ENCODE assay signal across 9 cellular contexts in genomic region chr1:50735443-50735842, GRCh38.
DNase-seq lines count a peak whose midpoint lies in the region; ATAC-seq, FAIRE-seq and TF ChIP-seq lines count a peak whose summit lies in the region.
"Had no signal": no experiment of that assay in that cellular context is flagged by ENCODE, and none has a peak within 500 bp of the region (broad histone marks: within the 10 kb centered on the region; RNA-seq: fewer than 3 reads in every experiment).

No MANE protein-coding gene starts in this region.

- CTCF ChIA-PET in MCF 10A (lab: Yijun Ruan, JAX), result interaction anchor here (0.7 to 3.7 kb wide), 22 partner anchors 10 to 661 kb away, joined by 3 to 24 read pairs (median 4); no protein-coding TSS in a partner anchor

- no peak overlapping the region for H3K4me3 Mint-ChIP-seq in MCF 10A (ENCODE audit: unreplicated experiment)
- no peak overlapping the region for H3K4me3 Mint-ChIP-seq in effector memory CD8-positive, alpha-beta T cell
- H3K4me3 Mint-ChIP-seq: memory B cell had no signal

- no TSS peak for BruUV-seq in MCF 10A (replicated peaks; lab: Mats Ljungman, UMichigan)

- peaks cover 6% of the 10 kb centered on the region for H3K4me1 Mint-ChIP-seq in MCF 10A (ENCODE audit: insufficient read depth, unreplicated experiment)
- H3K4me1 Mint-ChIP-seq in effector memory CD8-positive, alpha-beta T cell (ENCODE audit: low read depth in 2 of 2), result peaks cover 3 to 4% of the 10 kb centered on the region in 2 donors

- H3K9me3 Mint-ChIP-seq in MCF 10A (ENCODE audit: unreplicated experiment), result no peaks in the 10 kb centered on the region
- no peaks in the 10 kb centered on the region for H3K9me3 Mint-ChIP-seq in effector memory CD8-positive, alpha-beta T cell
- H3K9me3 Mint-ChIP-seq: memory B cell had no signal

- H3K27ac Mint-ChIP-seq in MCF 10A (ENCODE audit: low read depth, unreplicated experiment), result no peak overlapping the region
- no peak overlapping the region for H3K27ac Mint-ChIP-seq in effector memory CD8-positive, alpha-beta T cell
- H3K27ac Mint-ChIP-seq: memory B cell had no signal

- POLR2A ChIA-PET in MCF 10A (lab: Yijun Ruan, JAX), result no interaction called here

- no peak for FAIRE-seq in HTR-8/SVneo (lab: Jason Lieb, UNC)

- intact Hi-C loops in MCF 10A (cut with micrococcal nuclease), result loop anchor here (1.0 to 2.0 kb wide), 3 partner anchors 31 to 367 kb away; no protein-coding TSS in a partner anchor

- no peak for ATAC-seq in HG02763 (IDR thresholded peaks at IDR 0.05; ENCODE audit: unreplicated experiment)
- no peak for ATAC-seq in HG03039 (IDR thresholded peaks at IDR 0.05; ENCODE audit: unreplicated experiment)
- ATAC-seq in effector memory CD8-positive, alpha-beta T cell (replicated peaks), result no peak

- H3K27me3 Mint-ChIP-seq in MCF 10A (ENCODE audit: insufficient read depth, unreplicated experiment), result no peaks in the 10 kb centered on the region
- H3K27me3 Mint-ChIP-seq in effector memory CD8-positive, alpha-beta T cell, result no peaks in the 10 kb centered on the region
- H3K27me3 Mint-ChIP-seq: memory B cell had no signal

- TF ChIP-seq CTCF in MCF 10A (IDR thresholded peaks at IDR 0.05; ENCODE audit: unreplicated experiment), result peak; percentile 41

- peaks cover 31% of the 10 kb centered on the region for H3K36me3 Mint-ChIP-seq in MCF 10A (ENCODE audit: insufficient read depth, unreplicated experiment)
- H3K36me3 Mint-ChIP-seq in effector memory CD8-positive, alpha-beta T cell (ENCODE audit: insufficient read depth), result peaks cover 18% of the 10 kb centered on the region

- peak; percentile 51 for DNase-seq in DMS53 (lab: John Stamatoyannopoulos, UW)
- peak; percentile 27 for DNase-seq in LHCN-M2 (ENCODE audit: low read depth)
- peak; percentile 45 for DNase-seq in MCF 10A (ENCODE audit: unreplicated experiment)
- DNase-seq in midbrain (lab: John Stamatoyannopoulos, UW), result peak; percentile 16
- DNase-seq in HTR-8/SVneo (ENCODE audit: insufficient read length, low spot score), result no peak
- no peak for DNase-seq in effector memory CD8-positive, alpha-beta T cell

Comparison
In these comparisons a context has a peak if more than half of its experiments do, and no peak if none do; other contexts are left out.
1. DNase-seq: peak in DMS53 (single experiment), LHCN-M2 (single experiment), MCF 10A (single experiment) and midbrain (single experiment); none in HTR-8/SVneo (single experiment) and effector memory CD8-positive, alpha-beta T cell (0 of 3).